Comparison of ENCODE assay signal across 17 cellular contexts in genomic region chr2:3102081-3102914, GRCh38.
"Had no signal": no experiment of that assay in that cellular context is flagged by ENCODE, and none has a peak within 500 bp of the region (broad histone marks: within the 10 kb centered on the region; RNA-seq: fewer than 3 reads in every experiment).

No MANE protein-coding gene starts in this region.

- H3K9me3 Mint-ChIP-seq: activated B cell treated with CpG ODN at 0.5 μM for 24 hours; activated T-cell treated with anti-CD3 and anti-CD28 coated beads, Interleukin-2, amount 50 U/mL, for 4 hours; T-helper 1 cell treated with Interleukin-12 subunit alpha and Interleukin-12 subunit beta and Interleukin-4 antibody, amounts not matched to agents 30 μg/mL and 1 μg/mL, for 36 hours had no signal

- H3K4me3 ChIP-seq: heart left ventricle, prostate gland, sigmoid colon, SK-N-MC, stomach, thoracic aorta had no signal

- H3K4me1 ChIP-seq: heart left ventricle, prostate gland had no signal

- H3K4me3 Mint-ChIP-seq: activated B cell treated with CpG ODN at 0.5 μM for 24 hours; activated naive CD8-positive, alpha-beta T cell; activated T-cell treated with anti-CD3 and anti-CD28 coated beads, Interleukin-2, amount 50 U/mL, for 4 hours; T-helper 1 cell treated with Interleukin-12 subunit alpha and Interleukin-12 subunit beta and Interleukin-4 antibody, amounts not matched to agents 30 μg/mL and 1 μg/mL, for 36 hours had no signal

- H3K9me3 ChIP-seq: heart left ventricle, prostate gland, sigmoid colon, stomach, thoracic aorta had no signal

- DNase-seq: activated B cell treated with CpG ODN at 0.5 μM for 24 hours; activated CD4-positive, alpha-beta T cell treated with anti-CD3 and anti-CD28 coated beads, Interleukin-2, amount 50 U/mL, for 1 hour; activated gamma-delta T cell; activated T-cell treated with anti-CD3 and anti-CD28 coated beads, Interleukin-2, amount 50 U/mL, for 4 hours; foreskin melanocyte; heart left ventricle; left ventricle myocardium superior; occipital lobe; sigmoid colon; stimulated activated CD4-positive, alpha-beta T cell treated with anti-CD3 and anti-CD28 coated beads, Interleukin-12 subunit alpha, Interleukin-12 subunit beta, amount 100 ng/mL, for 4 hours; stimulated activated CD4-positive, alpha-beta T cell treated with anti-CD3 and anti-CD28 coated beads, Interleukin-2, amount 100 ng/mL, for 48 hours; stomach had no signal

- H3K36me3 ChIP-seq: heart left ventricle, prostate gland, sigmoid colon, stomach, thoracic aorta had no signal

- H3K27ac Mint-ChIP-seq: activated naive CD8-positive, alpha-beta T cell; T-helper 1 cell treated with Interleukin-12 subunit alpha and Interleukin-12 subunit beta and Interleukin-4 antibody, amounts not matched to agents 30 μg/mL and 1 μg/mL, for 36 hours had no signal

- H3K27ac ChIP-seq: heart left ventricle, prostate gland, sigmoid colon, SK-N-MC, stomach, thoracic aorta had no signal

- ATAC-seq: activated T-cell treated with anti-CD3 and anti-CD28 coated beads, Interleukin-2, amount 50 U/mL, for 4 hours; left ventricle myocardium superior had no signal
